In genomic region chr1:40394456-40395172, GRCh38 we compare ENCODE assay signal across 9 cellular contexts. TPM values are rescaled to one million over a fixed set of nuclear protein-coding genes. Genes with fewer than 3 reads are reported as not detected.
A peak's percentile ranks its signal among the peaks of the same experiment; 100 is the strongest.
DNase-seq lines count a peak whose midpoint lies in the region; ATAC-seq and TF ChIP-seq lines count a peak whose summit lies in the region.
"Had no signal": no experiment of that assay in that cellular context is flagged by ENCODE, and none has a peak within 500 bp of the region (broad histone marks: within the 10 kb centered on the region; RNA-seq: fewer than 3 reads in every experiment).

No MANE protein-coding gene starts in this region.

- H3K27ac ChIP-seq in colonic mucosa (peak overlapping the region; percentile 28), sigmoid colon (peak overlapping the region in 3 of 4 donors; percentile 36 to 72 (median 66)), MM.1S (ENCODE audit: low read length) (no peak overlapping the region)

- H3K36me3 ChIP-seq in colonic mucosa = no peaks in the 10 kb centered on the region
- no peaks in the 10 kb centered on the region for H3K36me3 ChIP-seq in sigmoid colon
- H3K36me3 ChIP-seq in MM.1S (replicated peaks; ENCODE audit: insufficient read depth, low read length) = no peaks in the 10 kb centered on the region

- H3K4me3 ChIP-seq in colonic mucosa (no peak overlapping the region), sigmoid colon (no peak overlapping the region), MM.1S (ENCODE audit: low read length) (no peak overlapping the region), lower leg skin (ENCODE audit: low read depth, poor library complexity, severe bottlenecking) (no peak overlapping the region)

- POLR2A ChIA-PET in T-cell (lab: Charles Lee) = interaction anchor here (0.7 to 4.2 kb wide), 7 partner anchors 8 to 21 kb away, joined by 3 to 50 read pairs (median 6); partner anchors contain the start of gene SMAP2 (in 1 of the 2)

- H3K4me1 ChIP-seq in colonic mucosa (peaks cover 7% of the 10 kb centered on the region), sigmoid colon (peaks cover 0 to 30% (median 8%) of the 10 kb centered on the region in 4 donors), MM.1S (ENCODE audit: low read length) (peaks cover 32% of the 10 kb centered on the region)

- H3K4me2 ChIP-seq in MM.1S (ENCODE audit: low read depth, low read length) = no peak overlapping the region

- H3K27me3 ChIP-seq in colonic mucosa (no peaks in the 10 kb centered on the region), sigmoid colon (no peaks in the 10 kb centered on the region), MM.1S (replicated peaks; ENCODE audit: insufficient read depth, low read length) (no peaks in the 10 kb centered on the region)

- WGBS in sigmoid colon, 2 donors = 70 to 83% methylated on average over 4 of the region's 4 CpGs
- 64 to 69% methylated on average over 4 of the region's 4 CpGs for WGBS in lower leg skin, 2 donors

- H3K9me3 ChIP-seq in colonic mucosa = no peaks in the 10 kb centered on the region
- no peaks in the 10 kb centered on the region for H3K9me3 ChIP-seq in sigmoid colon
- no peaks in the 10 kb centered on the region for H3K9me3 ChIP-seq in MM.1S (replicated peaks; ENCODE audit: insufficient read depth, low read length)

- TF ChIP-seq EP300 in sigmoid colon (IDR thresholded peaks at IDR 0.05) = no peak

- DNase-seq in T-cell (peak in 20 of 34 experiments; percentile 27 to 70 (median 49)), colonic mucosa (no peak), sigmoid colon (no peak), MM.1S (no peak), GF-D8 (lab: John Stamatoyannopoulos, UW) (no peak), lower leg skin (ENCODE audit: low spot score in 2 of 2) (no peak)
- DNase-seq: glutamatergic neuron, NCI-H524 had no signal

- H3K9ac ChIP-seq in colonic mucosa (ENCODE audit: low read depth in 2 of 2, low read length in 2 of 2) (no peak overlapping the region), MM.1S (ENCODE audit: low read length) (no peak overlapping the region)

- no peaks in the 10 kb centered on the region for H3K9me3 Mint-ChIP-seq in T-cell

- H3K36me3 Mint-ChIP-seq in T-cell = peaks cover 12% of the 10 kb centered on the region

- peaks cover 17% of the 10 kb centered on the region for H3F3A ChIP-seq in MM.1S (ENCODE audit: insufficient read depth, low read length)

- CTCF ChIA-PET in T-cell (lab: Charles Lee) = interaction anchor here in 1 of 2 donors (0.6 to 3.7 kb wide), 4 partner anchors 9 to 169 kb away, joined by 3 to 13 read pairs (median 5); no protein-coding TSS in a partner anchor

- TF ChIP-seq CTCF in colonic mucosa (IDR thresholded peaks at IDR 0.05) (no peak), sigmoid colon (IDR thresholded peaks at IDR 0.05) (no peak), MM.1S (IDR thresholded peaks at IDR 0.05; ENCODE audit: low read length) (no peak), lower leg skin (IDR thresholded peaks at IDR 0.05) (no peak)

- no peak overlapping the region for H2AFZ ChIP-seq in MM.1S (ENCODE audit: low read length)

- H3K4me3 Mint-ChIP-seq in T-cell = peak overlapping the region; percentile 32 to 93 (median 39)

- ATAC-seq in T-cell (replicated peaks in 1 of 4) = peak; percentile 73 to 90 (median 86)

- H4K20me1 ChIP-seq in MM.1S (ENCODE audit: insufficient read depth, low read length) = no peaks in the 10 kb centered on the region

- intact Hi-C loops in colonic mucosa (cut with DNase I) (no loop called here), sigmoid colon (cut with DNase I) (no loop called here), lower leg skin (cut with DNase I; ENCODE audit: low total_unique reads) (no loop called here)

- H3K9me2 ChIP-seq in MM.1S (replicated peaks; ENCODE audit: insufficient read depth, low read length) = no peaks in the 10 kb centered on the region

- H3K4me1 Mint-ChIP-seq in T-cell = peaks cover 93 to 96% (median 94%) of the 10 kb centered on the region in 3 donors

- peak; percentile 19 for TF ChIP-seq POLR2A in GM15510 (IDR thresholded peaks at IDR 0.05; ENCODE audit: borderline replicate concordance, extremely low read depth, insufficient read length)
- no peak for TF ChIP-seq POLR2A in sigmoid colon (IDR thresholded peaks at IDR 0.05)
- TF ChIP-seq POLR2A in lower leg skin (IDR thresholded peaks at IDR 0.05) = no peak

- peaks cover 96% of the 10 kb centered on the region for H3K79me2 ChIP-seq in MM.1S (ENCODE audit: low read length)

- H3K27ac Mint-ChIP-seq in T-cell = peak overlapping the region; percentile 94 to 99

- no peaks in the 10 kb centered on the region for H3K27me3 Mint-ChIP-seq in T-cell

RNA-seq across cellular contexts. Expression of gene SMAP2, which starts 21.1 kb away (rescaled TPM):
- total RNA-seq in T-cell = 100 to 1,000 TPM; 120 to 254 (median 123) TPM
- 10 to 100 TPM; 25.9 to 31.5 TPM for total RNA-seq in colonic mucosa
- 10 to 100 TPM; 20.5 to 28.5 (median 25.5) TPM for total RNA-seq in sigmoid colon
- 100 to 1,000 TPM in 1 of 3 donors, 10 to 100 TPM in 2; 22.8 to 113 (median 24.3) TPM for polyA plus RNA-seq in sigmoid colon
- 10 to 100 TPM; 34.2 to 69.5 (median 43.7) TPM for total RNA-seq in lower leg skin

RNA-seq across cellular contexts. Expression of gene ZFP69B, which starts 55.7 kb away (rescaled TPM):
- 10 to 100 TPM in 2 of 5 donors, 1 to 10 TPM in 3; 3.1 to 12.5 (median 7.5) TPM for total RNA-seq in T-cell
- total RNA-seq in colonic mucosa = 1 to 10 TPM; 1.4 to 1.9 TPM
- total RNA-seq in sigmoid colon = under 1 TPM; 0.14 to 0.99 (median 0.63) TPM
- polyA plus RNA-seq in sigmoid colon = 1 to 10 TPM in 2 of 3 donors, not detected in 1; 1.2 to 1.8 TPM
- total RNA-seq in lower leg skin = under 1 TPM in 3 of 4 donors, not detected in 1; 0.52 to 0.81 (median 0.76) TPM

Comparison
In these comparisons a context has a peak if more than half of its experiments do, and no peak if none do; other contexts are left out.
1. DNase-seq: peak in T-cell (20 of 34); none in colonic mucosa (single experiment), sigmoid colon (single experiment), MM.1S (single experiment), GF-D8 (single experiment) and lower leg skin (0 of 2).